In genomic region chr5:139228201-139228796, GRCh38 we compare ENCODE assay signal across 1 cellular context.
TF ChIP-seq lines count a peak whose summit lies in the region.

No MANE protein-coding gene starts in this region.

TF ChIP-seq in H1, 55 proteins besides CTCF, POLR2A, EP300 and RAD21 (continued from another document):
- no peak for TF ChIP-seq ATF2 (IDR thresholded peaks at IDR 0.05; ENCODE audit: low read length)
- no peak for TF ChIP-seq HDAC2 (IDR thresholded peaks at IDR 0.05; ENCODE audit: borderline replicate concordance in 1 of 2, low read depth in 2 of 2, low read length in 2 of 2)
- TF ChIP-seq TAF1 (IDR thresholded peaks at IDR 0.05; ENCODE audit: low read depth, low read length): no peak
- TF ChIP-seq SIN3A (conservative IDR thresholded peaks at IDR 0.05 in 1 of 2, IDR thresholded peaks at IDR 0.05 in 1 of 2; ENCODE audit: low read depth in 1 of 2, low read length in 2 of 2): no peak
- TF ChIP-seq KDM4A (IDR thresholded peaks at IDR 0.05; ENCODE audit: low read depth, low read length, severe bottlenecking): no peak
- no peak for TF ChIP-seq SRF (IDR thresholded peaks at IDR 0.05; ENCODE audit: low read depth, low read length)
- TF ChIP-seq NANOG (IDR thresholded peaks at IDR 0.05; ENCODE audit: insufficient read depth, low read depth, low read length, poor library complexity, severe bottlenecking): no peak
- TF ChIP-seq EZH2 (IDR thresholded peaks at IDR 0.05; ENCODE audit: low read depth, low read length, severe bottlenecking): no peak
- TF ChIP-seq USF2 (IDR thresholded peaks at IDR 0.05; ENCODE audit: low read length): no peak
- no peak for TF ChIP-seq CEBPB (IDR thresholded peaks at IDR 0.05; ENCODE audit: low read depth, low read length)
- no peak for TF ChIP-seq CTBP2 (IDR thresholded peaks at IDR 0.05; ENCODE audit: borderline replicate concordance, insufficient read depth, insufficient read length, low read length)
- no peak for TF ChIP-seq POLR2AphosphoS5 (IDR thresholded peaks at IDR 0.05; ENCODE audit: low read depth, low read length)
TF ChIP-seq in H1: peak in this region for 0.
